ENCODE assay signal across 15 cellular contexts in genomic region chr13:47875206-47875605, GRCh38.
"Had no signal": no experiment of that assay in that cellular context is flagged by ENCODE, and none has a peak within 500 bp of the region (broad histone marks: within the 10 kb centered on the region; RNA-seq: fewer than 3 reads in every experiment).

No MANE protein-coding gene starts in this region.

- H3K36me3 ChIP-seq: breast epithelium, neutrophil, thyroid gland had no signal

- DNase-seq: activated CD4-positive, CD25-positive, alpha-beta regulatory T cell treated with anti-CD3 and anti-CD28 coated beads, Interleukin-2, amount 50 U/mL, for 72 hours; activated naive CD4-positive, alpha-beta T cell; aorta; cerebellar nuclear complex; effector memory CD8-positive, alpha-beta T cell; foreskin melanocyte; head of caudate nucleus; kidney glomerular epithelial cell; left ventricle myocardium superior; naive thymus-derived CD8-positive, alpha-beta T cell; thyroid gland had no signal

- H3K27me3 ChIP-seq: breast epithelium, neutrophil, thyroid gland had no signal

- H3K27ac ChIP-seq: breast epithelium, neutrophil, parathyroid adenoma, thyroid gland had no signal

- H3K4me1 ChIP-seq: breast epithelium, parathyroid adenoma, thyroid gland had no signal

- ATAC-seq: effector memory CD8-positive, alpha-beta T cell; left ventricle myocardium superior; naive thymus-derived CD8-positive, alpha-beta T cell; stimulated activated effector memory CD8-positive, alpha-beta T cell treated with anti-CD3 and anti-CD28 coated beads, Interleukin-12 subunit alpha, Interleukin-12 subunit beta, amount 100 ng/mL, for 72 hours had no signal

- H3K9me3 ChIP-seq: thyroid gland had no signal

- H3K4me3 ChIP-seq: breast epithelium, thyroid gland had no signal
